20 cellular contexts compared by ENCODE assay signal in genomic region chr5:113384787-113385186, GRCh38. TPM values are rescaled to one million over a fixed set of nuclear protein-coding genes. Genes with fewer than 3 reads are reported as not detected.
"Had no signal": no experiment of that assay in that cellular context is flagged by ENCODE, and none has a peak within 500 bp of the region (broad histone marks: within the 10 kb centered on the region; RNA-seq: fewer than 3 reads in every experiment).

No MANE protein-coding gene starts in this region.

- H3K27ac Mint-ChIP-seq: activated CD4-positive, alpha-beta memory T cell treated with anti-CD3 and anti-CD28 coated beads for 36 hours; activated CD4-positive, alpha-beta T cell treated with anti-CD3 and anti-CD28 coated beads for 36 hours; activated naive CD8-positive, alpha-beta T cell treated with anti-CD3 and anti-CD28 coated beads for 36 hours; effector memory CD8-positive, alpha-beta T cell; natural killer cell treated with Interleukin-12 subunit alpha and Interleukin-12 subunit beta and Interleukin-15 and Interleukin-18, amount 100 ng/mL, for 72 hours had no signal

- H3K9me3 Mint-ChIP-seq: activated CD4-positive, alpha-beta memory T cell treated with anti-CD3 and anti-CD28 coated beads for 36 hours; activated naive CD8-positive, alpha-beta T cell treated with anti-CD3 and anti-CD28 coated beads for 36 hours; effector memory CD8-positive, alpha-beta T cell; natural killer cell treated with Interleukin-12 subunit alpha and Interleukin-12 subunit beta and Interleukin-15 and Interleukin-18, amount 100 ng/mL, for 72 hours had no signal

- H3K4me3 ChIP-seq: cardiac muscle cell, lower lobe of right lung had no signal

- DNase-seq: activated CD4-positive, alpha-beta memory T cell treated with anti-CD3 and anti-CD28 coated beads for 36 hours; activated CD4-positive, alpha-beta T cell treated with anti-CD3 and anti-CD28 coated beads for 36 hours; activated naive CD4-positive, alpha-beta T cell; activated naive CD8-positive, alpha-beta T cell treated with anti-CD3 and anti-CD28 coated beads for 36 hours; activated T-cell treated with anti-CD3 and anti-CD28 coated beads for 4 hours; amygdala; dermis blood vessel endothelial cell; effector memory CD8-positive, alpha-beta T cell; foreskin melanocyte; glutamatergic neuron; hippocampal formation; left cardiac atrium; lower lobe of right lung; nucleus accumbens; stimulated activated naive CD4-positive, alpha-beta T cell; T-helper 2 cell had no signal

- ATAC-seq: activated CD4-positive, alpha-beta T cell treated with anti-CD3 and anti-CD28 coated beads for 36 hours; effector memory CD8-positive, alpha-beta T cell; left cardiac atrium; lower lobe of right lung; natural killer cell treated with Interleukin-12 subunit alpha and Interleukin-12 subunit beta and Interleukin-15 and Interleukin-18, amount 100 ng/mL, for 72 hours had no signal

- H3K36me3 Mint-ChIP-seq: activated CD4-positive, alpha-beta memory T cell treated with anti-CD3 and anti-CD28 coated beads for 36 hours; activated naive CD8-positive, alpha-beta T cell treated with anti-CD3 and anti-CD28 coated beads for 36 hours; natural killer cell treated with Interleukin-12 subunit alpha and Interleukin-12 subunit beta and Interleukin-15 and Interleukin-18, amount 100 ng/mL, for 72 hours had no signal

- H3K4me3 Mint-ChIP-seq: activated CD4-positive, alpha-beta memory T cell treated with anti-CD3 and anti-CD28 coated beads for 36 hours; activated CD4-positive, alpha-beta T cell treated with anti-CD3 and anti-CD28 coated beads for 36 hours; activated naive CD8-positive, alpha-beta T cell treated with anti-CD3 and anti-CD28 coated beads for 36 hours; effector memory CD8-positive, alpha-beta T cell; natural killer cell treated with Interleukin-12 subunit alpha and Interleukin-12 subunit beta and Interleukin-15 and Interleukin-18, amount 100 ng/mL, for 72 hours had no signal

- H3K27me3 ChIP-seq: cardiac muscle cell had no signal

- H3K27ac ChIP-seq: cardiac muscle cell, lower lobe of right lung had no signal

- H3K9me3 ChIP-seq: lower lobe of right lung had no signal

- H3K36me3 ChIP-seq: cardiac muscle cell, lower lobe of right lung had no signal

- H3K4me1 ChIP-seq: lower lobe of right lung had no signal

RNA-seq across cellular contexts. Expression of gene TSSK1B, which starts 50.0 kb away (rescaled TPM):
- total RNA-seq: activated CD4-positive, alpha-beta memory T cell treated with anti-CD3 and anti-CD28 coated beads for 36 hours; activated CD4-positive, alpha-beta T cell treated with anti-CD3 and anti-CD28 coated beads for 36 hours; activated naive CD8-positive, alpha-beta T cell treated with anti-CD3 and anti-CD28 coated beads for 36 hours; dermis blood vessel endothelial cell; lower lobe of right lung; mesenteric fat pad; natural killer cell treated with Interleukin-12 subunit alpha and Interleukin-12 subunit beta and Interleukin-15 and Interleukin-18, amount 100 ng/mL, for 72 hours; posterior vena cava had no signal
